In genomic region chr5:140176028-140176382, GRCh38 we compare ENCODE assay signal across 8 cellular contexts. TPM values are rescaled to one million over a fixed set of nuclear protein-coding genes. Genes with fewer than 3 reads are reported as not detected.
A peak's percentile ranks its signal among the peaks of the same experiment; 100 is the strongest.
DNase-seq lines count a peak whose midpoint lies in the region; ATAC-seq, FAIRE-seq and TF ChIP-seq lines count a peak whose summit lies in the region.

No MANE protein-coding gene starts in this region.

- TF ChIP-seq POLR2A in Peyer's patch (IDR thresholded peaks at IDR 0.05): no peak

- no TSS peak for BruUV-seq in Calu3 (replicated peaks; lab: Mats Ljungman, UMichigan)

- CTCF ChIA-PET in Calu3 (lab: Charles Lee): interaction anchor here (2.2 kb wide), 1 partner anchor 11 kb away, joined by 7 read pairs; no protein-coding TSS in a partner anchor

- peaks cover 0 to 4% (median 0%) of the 10 kb centered on the region in 4 donors for H3K9me3 ChIP-seq in Peyer's patch
- no peaks in the 10 kb centered on the region for H3K9me3 ChIP-seq in pancreas

- intact Hi-C loops in Calu3 (cut with micrococcal nuclease; ENCODE audit: unreplicated experiment) (loop anchor here (5.0 kb wide), 1 partner anchor 171 kb away; the partner anchor contains the start of gene HBEGF), pancreas (cut with DNase I) (no loop called here)

- H3K27ac Mint-ChIP-seq in Calu3 (ENCODE audit: unreplicated experiment): peak overlapping the region; percentile 97

- ATAC-seq in pancreas: no peak
- no peak for ATAC-seq in HG02885 (IDR thresholded peaks at IDR 0.05; ENCODE audit: poor library complexity, unreplicated experiment)
- no peak for ATAC-seq in GM19463 (IDR thresholded peaks at IDR 0.05; ENCODE audit: unreplicated experiment)
- ATAC-seq in GM18858 (IDR thresholded peaks at IDR 0.05; ENCODE audit: unreplicated experiment): no peak

- H3K36me3 ChIP-seq in Peyer's patch (no peaks in the 10 kb centered on the region), pancreas (no peaks in the 10 kb centered on the region)

- H3K4me1 ChIP-seq in Peyer's patch (peaks cover 0 to 24% (median under 1%) of the 10 kb centered on the region in 4 donors), pancreas (peaks cover 17 to 39% (median 35%) of the 10 kb centered on the region in 3 donors)

- no peak for TF ChIP-seq CTCF in Calu3 (IDR thresholded peaks at IDR 0.05; ENCODE audit: unreplicated experiment)
- no peak for TF ChIP-seq CTCF in Peyer's patch (IDR thresholded peaks at IDR 0.05)
- no peak for TF ChIP-seq CTCF in pancreas (IDR thresholded peaks at IDR 0.05)

- peak overlapping the region; percentile 88 for H3K4me3 Mint-ChIP-seq in Calu3 (ENCODE audit: low read depth, unreplicated experiment)

- DNase-seq in Calu3: no peak
- no peak for DNase-seq in Peyer's patch
- DNase-seq in epithelial cell of prostate (ENCODE audit: low read depth, low spot score): no peak
- no peak for DNase-seq in pancreas
- DNase-seq in NCI-H2081 treated with DMSO at 0.1 percent for 48 hours (lab: John Stamatoyannopoulos, UW): no peak

- FAIRE-seq in pancreas (lab: Jason Lieb, UNC): no peak

- H3K36me3 Mint-ChIP-seq in Calu3 (ENCODE audit: insufficient read depth, unreplicated experiment): peaks cover 59% of the 10 kb centered on the region

- peak overlapping the region; percentile 87 to 97 (median 92) for H3K4me3 ChIP-seq in Peyer's patch
- peak overlapping the region; percentile 78 to 98 (median 97) for H3K4me3 ChIP-seq in pancreas

- H3K9me3 Mint-ChIP-seq in Calu3 (ENCODE audit: low read depth, unreplicated experiment): no peaks in the 10 kb centered on the region

- peaks cover 54% of the 10 kb centered on the region for H3K4me1 Mint-ChIP-seq in Calu3 (ENCODE audit: low read depth, unreplicated experiment)

- H3K27me3 ChIP-seq in Peyer's patch (no peaks in the 10 kb centered on the region), pancreas (no peaks in the 10 kb centered on the region)

- H3K27me3 Mint-ChIP-seq in Calu3 (ENCODE audit: unreplicated experiment): peaks cover 16% of the 10 kb centered on the region

- 4 to 8% methylated on average over 4 of the region's 4 CpGs for WGBS in pancreas, 2 donors

- H3K27ac ChIP-seq in Peyer's patch (peak overlapping the region; percentile 91 to 100 (median 98)), epithelial cell of prostate (peak overlapping the region; percentile 79), pancreas (peak overlapping the region; percentile 99 to 100 (median 100))

RNA-seq across cellular contexts. Expression of gene CYSTM1, which starts 1.0 kb away (rescaled TPM):
- total RNA-seq in Calu3 (2022) (198 and 259 TPM in 2 replicates), Peyer's patch (100 to 1,000 TPM in 3 of 4 donors, 10 to 100 TPM in 1; 60.2 to 185 (median 140) TPM), pancreas (10 to 100 TPM; 30.2 to 66.2 (median 44.9) TPM)
- polyA plus RNA-seq in pancreas: 100 to 1,000 TPM in 1 of 2 donors, 10 to 100 TPM in 1; 80.6 to 185 TPM

RNA-seq across cellular contexts. Expression of gene IGIP, which starts 50.3 kb away (rescaled TPM):
- total RNA-seq in Calu3 (2022) (5.9 and 6.2 TPM in 2 replicates), Peyer's patch (10 to 100 TPM; 10.2 to 16.5 (median 12.4) TPM), pancreas (1 to 10 TPM; 2.6 to 8.0 (median 5.8) TPM)
- polyA plus RNA-seq in pancreas: 1 to 10 TPM; 3.8 to 7.0 TPM
